Comparison of ENCODE assay signal across 2 cellular contexts in the genomic region with DNA sequence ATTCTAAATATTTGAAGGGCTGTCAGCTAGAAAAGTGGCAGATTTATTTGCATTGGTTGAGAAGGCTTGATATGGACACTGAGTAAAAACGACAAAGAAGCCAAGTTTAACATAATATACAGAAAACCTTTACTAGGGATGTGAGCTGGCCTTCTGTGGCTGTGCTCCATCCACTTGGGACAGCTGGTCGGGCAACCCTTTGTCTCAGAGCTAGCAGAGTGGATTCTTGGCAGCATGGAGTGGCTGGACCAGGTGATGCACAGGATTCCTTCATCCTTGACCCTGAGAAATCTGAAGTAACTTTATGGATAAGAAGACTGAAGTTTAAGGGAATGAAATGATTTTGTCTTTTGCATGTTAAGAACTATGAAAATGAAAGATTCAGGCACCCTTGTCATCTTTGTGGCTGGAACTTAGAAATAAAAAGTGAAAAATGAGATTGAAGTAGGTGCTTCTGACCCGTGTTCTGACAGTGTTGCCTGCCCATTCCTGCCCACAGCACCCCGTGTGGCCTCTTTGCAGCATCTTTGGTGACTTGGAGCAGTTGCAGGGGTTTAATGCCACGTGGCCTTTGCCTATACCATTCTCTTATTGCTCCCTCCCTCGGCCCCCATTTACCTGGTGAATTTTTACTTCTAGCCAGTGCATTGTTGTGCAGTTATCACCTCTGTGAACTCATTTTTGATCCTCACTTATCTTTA.
TF ChIP-seq lines count a peak whose summit lies in the region.

No MANE protein-coding gene starts in this region.

TF ChIP-seq in GM23338, 12 proteins besides CTCF, POLR2A, EP300 and RAD21:
- TF ChIP-seq, protein P1, sequence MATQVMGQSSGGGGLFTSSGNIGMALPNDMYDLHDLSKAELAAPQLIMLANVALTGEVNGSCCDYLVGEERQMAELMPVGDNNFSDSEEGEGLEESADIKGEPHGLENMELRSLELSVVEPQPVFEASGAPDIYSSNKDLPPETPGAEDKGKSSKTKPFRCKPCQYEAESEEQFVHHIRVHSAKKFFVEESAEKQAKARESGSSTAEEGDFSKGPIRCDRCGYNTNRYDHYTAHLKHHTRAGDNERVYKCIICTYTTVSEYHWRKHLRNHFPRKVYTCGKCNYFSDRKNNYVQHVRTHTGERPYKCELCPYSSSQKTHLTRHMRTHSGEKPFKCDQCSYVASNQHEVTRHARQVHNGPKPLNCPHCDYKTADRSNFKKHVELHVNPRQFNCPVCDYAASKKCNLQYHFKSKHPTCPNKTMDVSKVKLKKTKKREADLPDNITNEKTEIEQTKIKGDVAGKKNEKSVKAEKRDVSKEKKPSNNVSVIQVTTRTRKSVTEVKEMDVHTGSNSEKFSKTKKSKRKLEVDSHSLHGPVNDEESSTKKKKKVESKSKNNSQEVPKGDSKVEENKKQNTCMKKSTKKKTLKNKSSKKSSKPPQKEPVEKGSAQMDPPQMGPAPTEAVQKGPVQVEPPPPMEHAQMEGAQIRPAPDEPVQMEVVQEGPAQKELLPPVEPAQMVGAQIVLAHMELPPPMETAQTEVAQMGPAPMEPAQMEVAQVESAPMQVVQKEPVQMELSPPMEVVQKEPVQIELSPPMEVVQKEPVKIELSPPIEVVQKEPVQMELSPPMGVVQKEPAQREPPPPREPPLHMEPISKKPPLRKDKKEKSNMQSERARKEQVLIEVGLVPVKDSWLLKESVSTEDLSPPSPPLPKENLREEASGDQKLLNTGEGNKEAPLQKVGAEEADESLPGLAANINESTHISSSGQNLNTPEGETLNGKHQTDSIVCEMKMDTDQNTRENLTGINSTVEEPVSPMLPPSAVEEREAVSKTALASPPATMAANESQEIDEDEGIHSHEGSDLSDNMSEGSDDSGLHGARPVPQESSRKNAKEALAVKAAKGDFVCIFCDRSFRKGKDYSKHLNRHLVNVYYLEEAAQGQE (IDR thresholded peaks at IDR 0.05; ENCODE audit: unreplicated experiment), result no peak

TF ChIP-seq in WTC11, 78 proteins besides CTCF, POLR2A, EP300 and RAD21:
- TF ChIP-seq, protein P2, sequence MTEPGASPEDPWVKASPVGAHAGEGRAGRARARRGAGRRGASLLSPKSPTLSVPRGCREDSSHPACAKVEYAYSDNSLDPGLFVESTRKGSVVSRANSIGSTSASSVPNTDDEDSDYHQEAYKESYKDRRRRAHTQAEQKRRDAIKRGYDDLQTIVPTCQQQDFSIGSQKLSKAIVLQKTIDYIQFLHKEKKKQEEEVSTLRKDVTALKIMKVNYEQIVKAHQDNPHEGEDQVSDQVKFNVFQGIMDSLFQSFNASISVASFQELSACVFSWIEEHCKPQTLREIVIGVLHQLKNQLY (CRISPR knock-in tag; IDR thresholded peaks at IDR 0.05), result no peak
- TF ChIP-seq NFYB (CRISPR knock-in tag; conservative IDR thresholded peaks at IDR 0.05; ENCODE audit: low read depth), result no peak
- TF ChIP-seq, protein P3, sequence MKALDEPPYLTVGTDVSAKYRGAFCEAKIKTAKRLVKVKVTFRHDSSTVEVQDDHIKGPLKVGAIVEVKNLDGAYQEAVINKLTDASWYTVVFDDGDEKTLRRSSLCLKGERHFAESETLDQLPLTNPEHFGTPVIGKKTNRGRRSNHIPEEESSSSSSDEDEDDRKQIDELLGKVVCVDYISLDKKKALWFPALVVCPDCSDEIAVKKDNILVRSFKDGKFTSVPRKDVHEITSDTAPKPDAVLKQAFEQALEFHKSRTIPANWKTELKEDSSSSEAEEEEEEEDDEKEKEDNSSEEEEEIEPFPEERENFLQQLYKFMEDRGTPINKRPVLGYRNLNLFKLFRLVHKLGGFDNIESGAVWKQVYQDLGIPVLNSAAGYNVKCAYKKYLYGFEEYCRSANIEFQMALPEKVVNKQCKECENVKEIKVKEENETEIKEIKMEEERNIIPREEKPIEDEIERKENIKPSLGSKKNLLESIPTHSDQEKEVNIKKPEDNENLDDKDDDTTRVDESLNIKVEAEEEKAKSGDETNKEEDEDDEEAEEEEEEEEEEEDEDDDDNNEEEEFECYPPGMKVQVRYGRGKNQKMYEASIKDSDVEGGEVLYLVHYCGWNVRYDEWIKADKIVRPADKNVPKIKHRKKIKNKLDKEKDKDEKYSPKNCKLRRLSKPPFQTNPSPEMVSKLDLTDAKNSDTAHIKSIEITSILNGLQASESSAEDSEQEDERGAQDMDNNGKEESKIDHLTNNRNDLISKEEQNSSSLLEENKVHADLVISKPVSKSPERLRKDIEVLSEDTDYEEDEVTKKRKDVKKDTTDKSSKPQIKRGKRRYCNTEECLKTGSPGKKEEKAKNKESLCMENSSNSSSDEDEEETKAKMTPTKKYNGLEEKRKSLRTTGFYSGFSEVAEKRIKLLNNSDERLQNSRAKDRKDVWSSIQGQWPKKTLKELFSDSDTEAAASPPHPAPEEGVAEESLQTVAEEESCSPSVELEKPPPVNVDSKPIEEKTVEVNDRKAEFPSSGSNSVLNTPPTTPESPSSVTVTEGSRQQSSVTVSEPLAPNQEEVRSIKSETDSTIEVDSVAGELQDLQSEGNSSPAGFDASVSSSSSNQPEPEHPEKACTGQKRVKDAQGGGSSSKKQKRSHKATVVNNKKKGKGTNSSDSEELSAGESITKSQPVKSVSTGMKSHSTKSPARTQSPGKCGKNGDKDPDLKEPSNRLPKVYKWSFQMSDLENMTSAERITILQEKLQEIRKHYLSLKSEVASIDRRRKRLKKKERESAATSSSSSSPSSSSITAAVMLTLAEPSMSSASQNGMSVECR (CRISPR knock-in tag; IDR thresholded peaks at IDR 0.05; ENCODE audit: borderline replicate concordance), result no peak
- TF ChIP-seq ZNF263 (CRISPR knock-in tag; IDR thresholded peaks at IDR 0.05; ENCODE audit: low read depth), result no peak
- no peak for TF ChIP-seq ZNF423 (CRISPR knock-in tag; IDR thresholded peaks at IDR 0.05)
